Comparison of ENCODE assay signal across 13 cellular contexts in the genomic region with DNA sequence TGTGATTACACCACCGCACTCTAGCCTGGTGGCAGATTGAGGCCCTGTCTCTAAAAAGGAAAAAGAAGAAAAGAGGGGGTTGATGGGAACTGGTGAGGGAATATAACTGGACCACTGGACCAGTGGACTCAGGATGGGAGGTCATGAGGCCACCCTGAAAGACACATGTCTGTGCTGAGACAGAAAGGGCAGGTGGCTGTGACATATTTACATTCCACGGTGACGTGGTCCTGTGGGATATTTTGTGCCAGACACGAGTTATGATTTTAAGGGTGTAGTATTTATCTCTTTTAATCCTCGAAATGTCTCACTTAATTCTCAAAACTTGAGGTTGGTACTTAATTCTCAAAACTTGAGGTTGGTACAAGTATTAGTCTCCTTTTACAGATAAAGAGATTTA. TPM values are rescaled to one million over a fixed set of nuclear protein-coding genes. Genes with fewer than 3 reads are reported as not detected.
DNase-seq lines count a peak whose midpoint lies in the region; ATAC-seq and TF ChIP-seq lines count a peak whose summit lies in the region.
"Had no signal": no experiment of that assay in that cellular context is flagged by ENCODE, and none has a peak within 500 bp of the region (broad histone marks: within the 10 kb centered on the region; RNA-seq: fewer than 3 reads in every experiment).

No MANE protein-coding gene starts in this region.

- TF ChIP-seq CTCF in MCF 10A (IDR thresholded peaks at IDR 0.05; ENCODE audit: unreplicated experiment) (no peak), mammary epithelial cell (conservative IDR thresholded peaks at IDR 0.05 in 1 of 2, IDR thresholded peaks at IDR 0.05 in 1 of 2; ENCODE audit: extremely low read depth in 1 of 2, insufficient read depth in 1 of 2, low read depth in 1 of 2, low read length in 2 of 2) (no peak), RWPE1 (conservative IDR thresholded peaks at IDR 0.05; ENCODE audit: low read depth) (no peak), nephron (IDR thresholded peaks at IDR 0.05; ENCODE audit: unreplicated experiment in 3 of 3) (no peak), uterus (IDR thresholded peaks at IDR 0.05) (no peak)

- ATAC-seq in HG02642 (IDR thresholded peaks at IDR 0.05; ENCODE audit: poor library complexity, unreplicated experiment), result no peak
- ATAC-seq in HG03354 (IDR thresholded peaks at IDR 0.05; ENCODE audit: poor library complexity, severe bottlenecking, unreplicated experiment), result no peak

- H3K9me3 ChIP-seq in mammary epithelial cell (replicated peaks; ENCODE audit: insufficient read depth, low read length), result no peaks in the 10 kb centered on the region
- no peaks in the 10 kb centered on the region for H3K9me3 ChIP-seq in uterus
- H3K9me3 ChIP-seq: BLaER1 treated with 17β-estradiol and CSF1 and Interleukin-3, amounts not matched to agents 10 nM and 100 nM; HAP-1 had no signal

- no peak for TF ChIP-seq POLR2A in uterus (IDR thresholded peaks at IDR 0.05)

- H3K4me3 ChIP-seq in mammary epithelial cell (replicated peaks in 1 of 3; ENCODE audit: insufficient read depth in 1 of 3, low read depth in 2 of 3, low read length in 3 of 3), result no peak overlapping the region
- no peak overlapping the region for H3K4me3 ChIP-seq in uterus
- H3K4me3 ChIP-seq: HAP-1 had no signal

- H3K9me3 Mint-ChIP-seq in MCF 10A (ENCODE audit: unreplicated experiment), result no peaks in the 10 kb centered on the region
- H3K9me3 Mint-ChIP-seq in nephron, result no peaks in the 10 kb centered on the region

- 88% methylated on average over 5 of the region's 5 CpGs for WGBS in mammary epithelial cell (ENCODE audit: low coverage, missing lambda C conversion rate)

- intact Hi-C loops in MCF 10A (cut with micrococcal nuclease) (no loop called here), mammary epithelial cell (cut with micrococcal nuclease) (loop anchor here (5.0 kb wide), 2 partner anchors 322 to 642 kb away; no protein-coding TSS in a partner anchor), uterus (cut with DNase I; ENCODE audit: low total_unique reads) (no loop called here)

- no TSS peak for BruUV-seq in MCF 10A (replicated peaks; lab: Mats Ljungman, UMichigan)
- BruUV-seq in mammary epithelial cell (replicated peaks; lab: Mats Ljungman, UMichigan), result no TSS peak

- H3K9ac ChIP-seq in mammary epithelial cell (ENCODE audit: insufficient read depth, low read length), result no peak overlapping the region
- H3K9ac ChIP-seq: BLaER1 treated with 17β-estradiol and CSF1 and Interleukin-3, amounts not matched to agents 10 nM and 100 nM had no signal

- CTCF ChIA-PET in MCF 10A (lab: Yijun Ruan, JAX) (no interaction called here), mammary epithelial cell (lab: Charles Lee; ENCODE audit: low non-redundant PET) (no interaction called here), RWPE1 (lab: Yijun Ruan, JAX) (interaction anchor here (0.7 kb wide), 1 partner anchor 858 kb away, joined by 3 read pairs; no protein-coding TSS in a partner anchor)

- H3K27me3 Mint-ChIP-seq in MCF 10A (ENCODE audit: insufficient read depth, unreplicated experiment) (peaks cover 10% of the 10 kb centered on the region), nephron (ENCODE audit: low read depth) (peaks cover 84% of the 10 kb centered on the region)

- no peaks in the 10 kb centered on the region for H4K20me1 ChIP-seq in mammary epithelial cell (ENCODE audit: insufficient read depth, low read length)

- H3K4me1 ChIP-seq in mammary epithelial cell (ENCODE audit: insufficient read depth, low read length), result peaks cover 7% of the 10 kb centered on the region
- H3K4me1 ChIP-seq in uterus, result peaks cover 0 to 16% of the 10 kb centered on the region in 2 donors

- in situ Hi-C loops in mammary epithelial cell (cut with MboI; ENCODE audit: low sequenced_read_pairs in 2 of 2), result loop anchor here (25.0 kb wide), 1 partner anchor 507 kb away; no protein-coding TSS in a partner anchor

- POLR2A ChIA-PET in MCF 10A (lab: Yijun Ruan, JAX) (no interaction called here), RWPE1 (lab: Yijun Ruan, JAX; ENCODE audit: low non-redundant PET) (no interaction called here)

- H3K4me3 Mint-ChIP-seq in MCF 10A (ENCODE audit: unreplicated experiment), result peak overlapping the region; percentile 9
- peak overlapping the region; percentile 33 to 51 (median 42) for H3K4me3 Mint-ChIP-seq in nephron

- no peak overlapping the region for H3K27ac ChIP-seq in mammary epithelial cell (ENCODE audit: insufficient read depth, low read depth, low read length)
- peak overlapping the region; percentile 73; the same call in 1 of the 2 replicates for H3K27ac ChIP-seq in RWPE1
- H3K27ac ChIP-seq in uterus, result no peak overlapping the region
- H3K27ac ChIP-seq: BLaER1 treated with 17β-estradiol and CSF1 and Interleukin-3, amounts not matched to agents 10 nM and 100 nM had no signal

- dilution Hi-C loops in mammary epithelial cell (cut with HindIII; ENCODE audit: low sequenced_read_pairs), result no loop called here

- H3K36me3 Mint-ChIP-seq in MCF 10A (ENCODE audit: insufficient read depth, unreplicated experiment) (no peaks in the 10 kb centered on the region), nephron (ENCODE audit: low read depth) (no peaks in the 10 kb centered on the region)
- H3K36me3 Mint-ChIP-seq: CD4-positive, CD25-positive, alpha-beta regulatory T cell had no signal

- no peak overlapping the region for H2AFZ ChIP-seq in mammary epithelial cell (ENCODE audit: low read depth, low read length)

- H3K4me2 ChIP-seq in mammary epithelial cell (ENCODE audit: insufficient read depth, low read depth, low read length), result no peak overlapping the region

- H3K27me3 ChIP-seq in mammary epithelial cell (ENCODE audit: insufficient read depth, low read length) (peaks cover 13% of the 10 kb centered on the region), uterus (peaks cover 0 to 8% of the 10 kb centered on the region in 2 donors)

- H3K4me1 Mint-ChIP-seq in MCF 10A (ENCODE audit: insufficient read depth, unreplicated experiment), result peaks cover 7% of the 10 kb centered on the region
- H3K4me1 Mint-ChIP-seq in nephron, result no peaks in the 10 kb centered on the region

- H3K79me2 ChIP-seq in mammary epithelial cell (ENCODE audit: insufficient read depth, low read length), result no peaks in the 10 kb centered on the region

- no peak overlapping the region for H3K27ac Mint-ChIP-seq in MCF 10A (ENCODE audit: low read depth, unreplicated experiment)
- no peak overlapping the region for H3K27ac Mint-ChIP-seq in nephron
- H3K27ac Mint-ChIP-seq: CD4-positive, CD25-positive, alpha-beta regulatory T cell had no signal

- DNase-seq in MCF 10A (ENCODE audit: unreplicated experiment) (no peak), mammary epithelial cell (no peak), RWPE1 (ENCODE audit: low spot score) (no peak), uterus (no peak)
- DNase-seq: 8988T; ACHN; CD4-positive, CD25-positive, alpha-beta regulatory T cell; GOT3 had no signal

- no peaks in the 10 kb centered on the region for H3K36me3 ChIP-seq in mammary epithelial cell (ENCODE audit: insufficient read depth, low read length)
- no peaks in the 10 kb centered on the region for H3K36me3 ChIP-seq in uterus
- H3K36me3 ChIP-seq: BLaER1 treated with 17β-estradiol and CSF1 and Interleukin-3, amounts not matched to agents 10 nM and 100 nM; HAP-1 had no signal

RNA-seq across cellular contexts. Expression of gene LHX2, which starts 32.9 kb away (rescaled TPM):
- total RNA-seq in MCF 10A (2022) (0.20 and 0.63 TPM in 2 replicates), mammary epithelial cell (not detected), uterus (under 1 TPM in 1 of 4 donors, not detected in 3; 0.14 TPM)
- polyA plus RNA-seq in mammary epithelial cell, result 0.02 TPM
- not detected for polyA minus RNA-seq in mammary epithelial cell
- total RNA-seq: CD4-positive, CD25-positive, alpha-beta regulatory T cell had no signal
- polyA plus RNA-seq: CD4-positive, CD25-positive, alpha-beta regulatory T cell had no signal
